In the genomic region with DNA sequence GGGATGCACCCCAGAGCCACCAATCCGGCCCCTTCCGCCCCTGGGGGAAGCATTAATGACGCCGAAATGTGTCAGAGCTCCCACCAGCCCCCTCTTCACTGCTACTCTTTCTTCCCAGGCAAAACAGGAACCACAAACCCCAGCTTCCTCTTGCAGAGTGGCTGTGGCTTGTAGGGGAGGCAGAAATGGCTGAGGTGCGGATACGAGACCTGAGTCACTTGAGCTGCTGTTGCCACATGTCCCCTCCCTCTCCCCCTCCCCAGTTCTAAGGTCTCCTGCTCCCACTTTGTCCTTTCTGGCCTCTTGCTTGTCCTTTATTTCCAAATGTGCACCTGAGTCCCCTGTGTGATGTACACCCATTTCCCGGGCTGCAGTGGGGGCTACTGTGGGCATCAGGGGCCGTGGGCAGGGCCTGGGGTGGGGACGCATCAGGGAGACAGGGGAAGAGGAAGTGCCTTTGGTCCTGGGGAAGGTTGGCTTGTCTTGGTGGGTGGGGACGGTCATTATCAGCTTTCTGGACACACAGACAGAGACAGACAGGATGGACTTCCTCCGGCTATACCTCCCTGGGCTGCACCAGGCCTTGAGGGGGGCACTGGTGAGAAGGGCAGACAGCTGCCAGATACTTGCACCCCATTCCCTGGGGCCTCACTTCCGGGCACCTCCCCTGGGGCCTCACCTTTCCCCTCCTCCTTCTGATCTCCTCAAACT, we compare ENCODE assay signal across 8 cellular contexts. TPM values are rescaled to one million over a fixed set of nuclear protein-coding genes. Genes with fewer than 3 reads are reported as not detected.
A peak's percentile ranks its signal among the peaks of the same experiment; 100 is the strongest.
DNase-seq lines count a peak whose midpoint lies in the region; ATAC-seq, FAIRE-seq and TF ChIP-seq lines count a peak whose summit lies in the region.

A gene with protein sequence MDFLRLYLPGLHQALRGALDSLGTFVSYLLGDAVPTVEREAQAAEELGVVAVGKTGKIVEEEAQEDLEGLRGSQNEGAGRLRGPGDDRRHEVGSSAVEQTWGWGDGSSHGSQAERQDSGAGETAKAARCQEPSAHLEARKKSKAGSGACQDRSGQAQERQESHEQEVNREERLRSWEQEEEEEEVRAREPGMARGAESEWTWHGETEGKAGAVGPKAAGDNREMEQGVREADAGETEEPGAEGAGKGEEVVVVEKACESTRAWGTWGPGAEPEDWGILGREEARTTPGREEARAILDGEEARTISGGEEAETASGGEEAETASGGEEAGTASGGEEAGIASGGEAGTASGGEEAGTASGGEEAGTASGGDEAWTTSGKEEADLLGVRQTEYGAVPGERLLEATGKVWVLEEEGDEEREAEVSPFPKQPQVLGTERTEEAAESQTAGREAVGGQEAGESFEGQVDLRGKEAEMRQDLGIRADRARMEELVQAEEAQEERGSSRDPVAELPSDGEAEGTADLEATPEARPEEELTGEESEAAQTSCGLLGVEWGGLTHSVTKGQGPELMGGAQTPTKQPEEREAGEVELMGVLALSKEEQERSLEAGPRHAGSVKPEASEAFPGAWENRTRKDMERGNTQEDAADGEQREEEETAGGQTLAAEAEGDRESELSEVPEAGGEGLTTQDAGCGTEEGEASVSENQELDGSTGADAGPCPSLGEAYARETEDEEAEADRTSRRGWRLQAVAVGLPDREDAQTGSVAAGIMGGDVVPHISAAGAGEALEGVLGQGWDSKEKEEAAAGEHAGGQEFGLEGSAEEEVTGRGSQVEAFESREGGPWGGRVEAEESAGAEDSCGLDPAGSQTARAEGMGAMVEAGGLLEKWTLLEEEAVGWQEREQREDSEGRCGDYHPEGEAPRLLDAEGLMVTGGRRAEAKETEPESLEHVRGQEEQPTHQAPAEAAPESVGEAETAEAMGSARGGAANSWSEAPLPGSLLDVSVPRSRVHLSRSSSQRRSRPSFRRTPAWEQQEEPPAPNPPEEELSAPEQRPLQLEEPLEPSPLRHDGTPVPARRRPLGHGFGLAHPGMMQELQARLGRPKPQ (plus strand): TSS at position 503 of the 711 bp plus-strand sequence. CDS start 39 bp downstream, at position 542.

- H3K9me3 ChIP-seq in ascending aorta: no peaks in the 10 kb centered on the region
- no peaks in the 10 kb centered on the region for H3K9me3 ChIP-seq in neutrophil

- peak; percentile 78 for TF ChIP-seq POLR2A in GM12891 (IDR thresholded peaks at IDR 0.05; ENCODE audit: low read depth, low read length)

- H3K27me3 ChIP-seq in ascending aorta: no peaks in the 10 kb centered on the region
- H3K27me3 ChIP-seq in neutrophil: no peaks in the 10 kb centered on the region

- H3K4me3 Mint-ChIP-seq in type B pancreatic cell: peak within 1 kb of the TSS; percentile 60

- DNase-seq in GM12891 (ENCODE audit: insufficient read length, low spot score) (peak; percentile 84), T-helper 22 cell (ENCODE audit: low read depth) (peak; percentile 93), ascending aorta (ENCODE audit: low spot score in 2 of 2) (peak; percentile 54 to 83), type B pancreatic cell (ENCODE audit: extremely low spot score, unreplicated experiment) (no peak), NCI-H1417 treated with DMSO at 0.1 percent for 48 hours (lab: John Stamatoyannopoulos, UW) (no peak)

- H3K36me3 Mint-ChIP-seq in type B pancreatic cell: no peaks in the 10 kb centered on the region

- H3K4me3 ChIP-seq in ascending aorta (peak within 1 kb of the TSS; percentile 6 to 44), neutrophil (ENCODE audit: low read depth in 1 of 2, low read length in 1 of 2) (peak within 1 kb of the TSS; percentile 83 to 88)

- peaks cover 3% of the 10 kb centered on the region for H3K27me3 Mint-ChIP-seq in type B pancreatic cell

- H3K9me3 Mint-ChIP-seq in type B pancreatic cell: no peaks in the 10 kb centered on the region

- H3K27ac Mint-ChIP-seq in type B pancreatic cell: no peak within 1 kb of the TSS

- no peak for TF ChIP-seq CTCF in ascending aorta (IDR thresholded peaks at IDR 0.05)
- TF ChIP-seq CTCF in neutrophil (IDR thresholded peaks at IDR 0.05): peak; percentile 32
- TF ChIP-seq CTCF in type B pancreatic cell (conservative IDR thresholded peaks at IDR 0.05): no peak

- H3K27ac ChIP-seq in ascending aorta (peak within 1 kb of the TSS in 1 of 2 donors; percentile 42), neutrophil (peak within 1 kb of the TSS; percentile 100)

- intact Hi-C loops in ascending aorta (cut with DNase I): loop anchor here (5.0 kb wide), 2 partner anchors 217 to 478 kb away; a partner anchor contains a TSS

- H3K4me1 Mint-ChIP-seq in type B pancreatic cell (ENCODE audit: unreplicated experiment): peaks cover 4% of the 10 kb centered on the region

- H3K4me1 ChIP-seq in ascending aorta (peaks cover 2 to 4% of the 10 kb centered on the region in 2 donors), neutrophil (ENCODE audit: control insufficient read depth in 1 of 2, insufficient read depth in 1 of 2, low read depth in 1 of 2, low read length in 1 of 2) (peaks cover 60 to 73% of the 10 kb centered on the region in 2 experiments)

- H3K36me3 ChIP-seq in ascending aorta (peaks cover 0 to 3% of the 10 kb centered on the region in 2 donors), neutrophil (peaks cover 37% of the 10 kb centered on the region)

- peak; percentile 97 for FAIRE-seq in GM12891 (lab: Jason Lieb, UNC)

- peak; percentile 45 for ATAC-seq in HG03066 (IDR thresholded peaks at IDR 0.05; ENCODE audit: low read depth, unreplicated experiment)
- ATAC-seq in HG03139 (IDR thresholded peaks at IDR 0.05; ENCODE audit: unreplicated experiment): no peak

TF ChIP-seq in GM12891, 5 proteins besides CTCF, POLR2A, EP300 and RAD21:
- TF ChIP-seq SPI1 (IDR thresholded peaks at IDR 0.05; ENCODE audit: low read depth, low read length): peak; percentile 83
- peak; percentile 55; the same call in 1 of the 2 replicates for TF ChIP-seq POLR2AphosphoS5 (IDR thresholded peaks at IDR 0.05; ENCODE audit: low read depth, low read length)
- TF ChIP-seq TAF1 (IDR thresholded peaks at IDR 0.05; ENCODE audit: low read depth, low read length): no peak
- peak; percentile 69; the same call in 1 of the 2 replicates for TF ChIP-seq POU2F2 (IDR thresholded peaks at IDR 0.05; ENCODE audit: low read depth, low read length)
TF ChIP-seq in GM12891: peak in this region for 3.

RNA-seq across cellular contexts. Expression of the gene that starts here (rescaled TPM):
- polyA plus RNA-seq in GM12891 (2012; ENCODE audit: low read depth, missing spikeins): 4.3 TPM
- total RNA-seq in ascending aorta: 1.2 TPM
- total RNA-seq in type B pancreatic cell (ENCODE audit: low replicate concordance): 0.14 and 0.21 TPM in 2 replicates

Comparison
In these comparisons a context has a peak if more than half of its experiments do, and no peak if none do; other contexts are left out.
1. DNase-seq: peak in GM12891 (single experiment), T-helper 22 cell (single experiment) and ascending aorta (2 of 2); none in type B pancreatic cell (single experiment) and NCI-H1417 treated with DMSO at 0.1 percent for 48 hours (single experiment).